In genomic region chr9:127637322-127637847, GRCh38 we compare ENCODE assay signal across 10 cellular contexts. TPM values are rescaled to one million over a fixed set of nuclear protein-coding genes. Genes with fewer than 3 reads are reported as not detected.
DNase-seq lines count a peak whose midpoint lies in the region; ATAC-seq and TF ChIP-seq lines count a peak whose summit lies in the region.
"Had no signal": no experiment of that assay in that cellular context is flagged by ENCODE, and none has a peak within 500 bp of the region (broad histone marks: within the 10 kb centered on the region; RNA-seq: fewer than 3 reads in every experiment).

No MANE protein-coding gene starts in this region.

- no peak for TF ChIP-seq CTCF in BJ (IDR thresholded peaks at IDR 0.05; ENCODE audit: insufficient read depth, low read depth, low read length)

- no peak overlapping the region for H3K27ac ChIP-seq in muscle layer of colon (ENCODE audit: low read depth, low read length)

- POLR2A ChIA-PET in BJ (lab: Charles Lee) = no interaction called here

- H3K9me3 ChIP-seq in muscle layer of colon (ENCODE audit: low read length) = no peaks in the 10 kb centered on the region
- H3K9me3 ChIP-seq: Peyer's patch had no signal

- H3K27me3 ChIP-seq in BJ (ENCODE audit: control insufficient read depth, insufficient read depth, low read length) (no peaks in the 10 kb centered on the region), muscle layer of colon (ENCODE audit: control insufficient read depth in 1 of 2, insufficient read depth in 2 of 2, low read length in 2 of 2) (no peaks in the 10 kb centered on the region)
- H3K27me3 ChIP-seq: Peyer's patch had no signal

- H3K4me1 ChIP-seq in muscle layer of colon (ENCODE audit: insufficient read depth, low read length) = no peaks in the 10 kb centered on the region

- ATAC-seq in HG03342 (IDR thresholded peaks at IDR 0.05; ENCODE audit: unreplicated experiment) = no peak
- ATAC-seq: stimulated activated effector memory CD8-positive, alpha-beta T cell treated with anti-CD3 and anti-CD28 coated beads, Interleukin-12 subunit alpha, Interleukin-12 subunit beta, amount 100 ng/mL, for 72 hours had no signal

- no peak overlapping the region for H3K4me3 ChIP-seq in BJ (ENCODE audit: low read depth, low read length)
- no peak overlapping the region for H3K4me3 ChIP-seq in muscle layer of colon (ENCODE audit: low read depth in 1 of 2, low read length in 2 of 2)
- H3K4me3 ChIP-seq: Peyer's patch had no signal

- no peaks in the 10 kb centered on the region for H3K36me3 ChIP-seq in BJ (ENCODE audit: control insufficient read depth, insufficient read depth, low read length)
- H3K36me3 ChIP-seq in muscle layer of colon (ENCODE audit: insufficient read depth, low read length) = no peaks in the 10 kb centered on the region
- H3K36me3 ChIP-seq: Peyer's patch had no signal

- DNase-seq in BJ (ENCODE audit: low read depth) = peak; percentile 41
- peak; percentile 68 for DNase-seq in NCI-H2029 (lab: John Stamatoyannopoulos, UW)
- peak; percentile 44 to 52 for DNase-seq in dermis microvascular lymphatic vessel endothelial cell (ENCODE audit: low read depth in 2 of 2)
- DNase-seq in central memory CD4-positive, alpha-beta T cell = no peak
- no peak for DNase-seq in putamen (ENCODE audit: low spot score)
- no peak for DNase-seq in NOMO-1 treated with dmso at 0.1 percent for 144 hours (lab: John Stamatoyannopoulos, UW; ENCODE audit: unreplicated experiment)

- CTCF ChIA-PET in BJ (lab: Yijun Ruan, JAX) = interaction anchor here (0.6 kb wide), 1 partner anchor 1863 kb away, joined by 3 read pairs; no protein-coding TSS in a partner anchor

- H3K9ac ChIP-seq in muscle layer of colon (ENCODE audit: low read length) = peak overlapping the region; percentile 14

RNA-seq across cellular contexts. Expression of gene STXBP1, which starts 25.3 kb away (rescaled TPM):
- polyA plus RNA-seq in BJ (2011; rRNA removed) = 16.2 and 18.1 TPM in 2 replicates
- polyA minus RNA-seq in BJ (2011; rRNA and poly(A)+ RNA removed) = 20.0 and 20.8 TPM in 2 replicates
- 10.8 and 13.0 TPM in 2 replicates for total RNA-seq in dermis microvascular lymphatic vessel endothelial cell

Comparison
In these comparisons a context has a peak if more than half of its experiments do, and no peak if none do; other contexts are left out.
1. DNase-seq: peak in BJ (single experiment), NCI-H2029 (single experiment) and dermis microvascular lymphatic vessel endothelial cell (2 of 2); none in central memory CD4-positive, alpha-beta T cell (single experiment), putamen (single experiment) and NOMO-1 treated with dmso at 0.1 percent for 144 hours (single experiment).